ENCODE assay signal across 1 cellular context in the genomic region with DNA sequence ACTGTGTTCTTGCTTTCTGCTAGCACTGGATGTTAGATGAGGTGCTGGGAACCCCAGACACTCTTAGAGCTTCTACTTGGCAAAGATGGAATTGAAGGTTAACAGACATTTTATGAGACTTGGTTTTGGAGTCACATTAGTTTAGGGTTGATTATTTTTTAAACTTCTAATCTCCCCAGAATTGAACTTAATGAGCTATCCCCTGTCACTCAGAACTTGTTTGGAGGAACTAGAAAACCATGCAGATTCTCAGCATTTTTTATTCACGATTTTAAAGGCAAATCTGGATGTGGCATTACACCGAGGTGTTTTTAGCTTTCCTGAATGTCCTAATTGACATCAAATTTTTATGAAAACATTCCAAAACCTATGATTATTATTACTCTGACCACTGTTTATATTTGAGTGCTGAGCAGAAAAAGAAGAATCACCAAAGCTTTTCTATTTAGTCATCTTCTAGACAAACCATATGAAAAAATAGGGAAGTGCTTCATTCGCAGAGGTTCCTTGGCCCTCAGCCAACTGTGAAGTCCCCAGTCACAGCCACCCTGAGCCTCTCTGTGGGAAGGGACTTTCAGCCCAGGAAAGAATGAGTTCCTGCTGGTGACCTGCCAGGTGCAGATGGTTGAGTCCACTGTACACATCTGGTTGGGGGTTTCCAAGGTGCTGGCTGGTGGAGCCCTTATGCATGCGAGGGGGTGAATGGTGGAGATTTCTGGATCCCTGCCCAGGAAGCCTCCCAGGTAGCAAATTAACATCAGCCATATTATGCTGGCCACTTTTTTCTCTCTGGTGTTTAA.
TF ChIP-seq lines count a peak whose summit lies in the region.

No MANE protein-coding gene starts in this region.

TF ChIP-seq in GM12878, 131 proteins besides CTCF, POLR2A, EP300 and RAD21 (continued from another document and continues in another):
- TF ChIP-seq, protein P1, sequence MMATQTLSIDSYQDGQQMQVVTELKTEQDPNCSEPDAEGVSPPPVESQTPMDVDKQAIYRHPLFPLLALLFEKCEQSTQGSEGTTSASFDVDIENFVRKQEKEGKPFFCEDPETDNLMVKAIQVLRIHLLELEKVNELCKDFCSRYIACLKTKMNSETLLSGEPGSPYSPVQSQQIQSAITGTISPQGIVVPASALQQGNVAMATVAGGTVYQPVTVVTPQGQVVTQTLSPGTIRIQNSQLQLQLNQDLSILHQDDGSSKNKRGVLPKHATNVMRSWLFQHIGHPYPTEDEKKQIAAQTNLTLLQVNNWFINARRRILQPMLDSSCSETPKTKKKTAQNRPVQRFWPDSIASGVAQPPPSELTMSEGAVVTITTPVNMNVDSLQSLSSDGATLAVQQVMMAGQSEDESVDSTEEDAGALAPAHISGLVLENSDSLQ (IDR thresholded peaks at IDR 0.05) = peak; percentile 93
- TF ChIP-seq RB1 (IDR thresholded peaks at IDR 0.05; ENCODE audit: borderline replicate concordance) (no peak), SMAD5 (IDR thresholded peaks at IDR 0.05; ENCODE audit: low read depth) (no peak), PML (IDR thresholded peaks at IDR 0.05; ENCODE audit: low read length) (no peak; the same call in 1 of the 2 replicates), NR2F1 (conservative IDR thresholded peaks at IDR 0.05) (peak; percentile 74), KAT2A (conservative IDR thresholded peaks at IDR 0.05; ENCODE audit: control insufficient read depth, low read depth, low read length) (no peak), TAF1 (IDR thresholded peaks at IDR 0.05; ENCODE audit: borderline replicate concordance, low read depth, low read length) (0 out of 2 replicates have a peak, but pooled peaks have one; percentile 51), YY1 (IDR thresholded peaks at IDR 0.05; ENCODE audit: low read depth, low read length) (peak; percentile 80), YBX1 (IDR thresholded peaks at IDR 0.05) (no peak), CHD1 (IDR thresholded peaks at IDR 0.05; ENCODE audit: low read depth, low read length) (peak; percentile 94; the same call in 1 of the 2 replicates), GATAD2B (conservative IDR thresholded peaks at IDR 0.05; ENCODE audit: low read depth) (peak; percentile 89; the same call in 1 of the 2 replicates), STAT3 (IDR thresholded peaks at IDR 0.05; ENCODE audit: low read depth, low read length) (no peak), LARP7 (IDR thresholded peaks at IDR 0.05) (no peak), SREBF1 (IDR thresholded peaks at IDR 0.05; ENCODE audit: low read length) (peak; percentile 36; the same call in 1 of the 2 replicates), CREB1 (IDR thresholded peaks at IDR 0.05; ENCODE audit: low read depth) (peak; percentile 41; the same call in 1 of the 2 replicates), SMAD1 (IDR thresholded peaks at IDR 0.05; ENCODE audit: low read depth, partially characterized antibody) (peak; percentile 100), BACH1 (IDR thresholded peaks at IDR 0.05; ENCODE audit: borderline replicate concordance) (peak; percentile 86; the same call in 1 of the 2 replicates), MYC (IDR thresholded peaks at IDR 0.05; ENCODE audit: insufficient read depth, insufficient read length, insufficient replicate concordance, low read length, severe bottlenecking) (no peak), SIN3A (IDR thresholded peaks at IDR 0.05; ENCODE audit: low read depth, low read length) (no peak), JUNB (IDR thresholded peaks at IDR 0.05) (peak; percentile 58), NRF1 (conservative IDR thresholded peaks at IDR 0.05; ENCODE audit: low read depth, low read length) (no peak), KLF5 (IDR thresholded peaks at IDR 0.05; ENCODE audit: partially characterized antibody) (peak; percentile 94), ZNF384 (IDR thresholded peaks at IDR 0.05; ENCODE audit: borderline replicate concordance, low read depth, low read length) (0 out of 2 replicates have a peak, but pooled peaks have one; percentile 20), GABPA (IDR thresholded peaks at IDR 0.05; ENCODE audit: low read depth) (peak; percentile 38; the same call in 1 of the 2 replicates), MTA2 (IDR thresholded peaks at IDR 0.05; ENCODE audit: low read depth) (peak; percentile 87), ZZZ3 (IDR thresholded peaks at IDR 0.05; ENCODE audit: control insufficient read depth, insufficient read length, low read depth) (no peak), FOS (IDR thresholded peaks at IDR 0.05; ENCODE audit: borderline replicate concordance, extremely low read depth, insufficient read length) (no peak)
- TF ChIP-seq, protein P2, sequence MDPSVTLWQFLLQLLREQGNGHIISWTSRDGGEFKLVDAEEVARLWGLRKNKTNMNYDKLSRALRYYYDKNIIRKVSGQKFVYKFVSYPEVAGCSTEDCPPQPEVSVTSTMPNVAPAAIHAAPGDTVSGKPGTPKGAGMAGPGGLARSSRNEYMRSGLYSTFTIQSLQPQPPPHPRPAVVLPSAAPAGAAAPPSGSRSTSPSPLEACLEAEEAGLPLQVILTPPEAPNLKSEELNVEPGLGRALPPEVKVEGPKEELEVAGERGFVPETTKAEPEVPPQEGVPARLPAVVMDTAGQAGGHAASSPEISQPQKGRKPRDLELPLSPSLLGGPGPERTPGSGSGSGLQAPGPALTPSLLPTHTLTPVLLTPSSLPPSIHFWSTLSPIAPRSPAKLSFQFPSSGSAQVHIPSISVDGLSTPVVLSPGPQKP (IDR thresholded peaks at IDR 0.05; ENCODE audit: low read depth, low read length) = no peak
- TF ChIP-seq, protein P3, sequence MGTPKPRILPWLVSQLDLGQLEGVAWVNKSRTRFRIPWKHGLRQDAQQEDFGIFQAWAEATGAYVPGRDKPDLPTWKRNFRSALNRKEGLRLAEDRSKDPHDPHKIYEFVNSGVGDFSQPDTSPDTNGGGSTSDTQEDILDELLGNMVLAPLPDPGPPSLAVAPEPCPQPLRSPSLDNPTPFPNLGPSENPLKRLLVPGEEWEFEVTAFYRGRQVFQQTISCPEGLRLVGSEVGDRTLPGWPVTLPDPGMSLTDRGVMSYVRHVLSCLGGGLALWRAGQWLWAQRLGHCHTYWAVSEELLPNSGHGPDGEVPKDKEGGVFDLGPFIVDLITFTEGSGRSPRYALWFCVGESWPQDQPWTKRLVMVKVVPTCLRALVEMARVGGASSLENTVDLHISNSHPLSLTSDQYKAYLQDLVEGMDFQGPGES (IDR thresholded peaks at IDR 0.05) = no peak
- TF ChIP-seq, protein P4, sequence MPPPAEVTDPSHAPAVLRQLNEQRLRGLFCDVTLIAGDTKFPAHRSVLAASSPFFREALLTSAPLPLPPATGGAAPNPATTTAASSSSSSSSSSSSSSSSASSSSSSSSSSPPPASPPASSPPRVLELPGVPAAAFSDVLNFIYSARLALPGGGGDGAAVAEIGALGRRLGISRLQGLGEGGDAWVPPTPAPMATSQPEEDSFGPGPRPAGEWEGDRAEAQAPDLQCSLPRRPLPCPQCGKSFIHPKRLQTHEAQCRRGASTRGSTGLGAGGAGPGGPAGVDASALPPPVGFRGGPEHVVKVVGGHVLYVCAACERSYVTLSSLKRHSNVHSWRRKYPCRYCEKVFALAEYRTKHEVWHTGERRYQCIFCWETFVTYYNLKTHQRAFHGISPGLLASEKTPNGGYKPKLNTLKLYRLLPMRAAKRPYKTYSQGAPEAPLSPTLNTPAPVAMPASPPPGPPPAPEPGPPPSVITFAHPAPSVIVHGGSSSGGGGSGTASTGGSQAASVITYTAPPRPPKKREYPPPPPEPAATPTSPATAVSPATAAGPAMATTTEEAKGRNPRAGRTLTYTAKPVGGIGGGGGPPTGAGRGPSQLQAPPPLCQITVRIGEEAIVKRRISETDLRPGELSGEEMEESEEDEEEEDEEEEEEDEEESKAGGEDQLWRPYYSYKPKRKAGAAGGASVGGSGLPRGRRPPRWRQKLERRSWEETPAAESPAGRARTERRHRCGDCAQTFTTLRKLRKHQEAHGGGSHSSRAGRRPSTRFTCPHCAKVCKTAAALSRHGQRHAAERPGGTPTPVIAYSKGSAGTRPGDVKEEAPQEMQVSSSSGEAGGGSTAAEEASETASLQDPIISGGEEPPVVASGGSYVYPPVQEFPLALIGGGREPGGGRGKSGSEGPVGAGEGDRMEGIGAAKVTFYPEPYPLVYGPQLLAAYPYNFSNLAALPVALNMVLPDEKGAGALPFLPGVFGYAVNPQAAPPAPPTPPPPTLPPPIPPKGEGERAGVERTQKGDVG (CRISPR knock-in tag; IDR thresholded peaks at IDR 0.05) = no peak
- TF ChIP-seq, protein P5, sequence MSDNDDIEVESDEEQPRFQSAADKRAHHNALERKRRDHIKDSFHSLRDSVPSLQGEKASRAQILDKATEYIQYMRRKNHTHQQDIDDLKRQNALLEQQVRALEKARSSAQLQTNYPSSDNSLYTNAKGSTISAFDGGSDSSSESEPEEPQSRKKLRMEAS (IDR thresholded peaks at IDR 0.05; ENCODE audit: low read depth, low read length) = no peak
- TF ChIP-seq, protein P6, sequence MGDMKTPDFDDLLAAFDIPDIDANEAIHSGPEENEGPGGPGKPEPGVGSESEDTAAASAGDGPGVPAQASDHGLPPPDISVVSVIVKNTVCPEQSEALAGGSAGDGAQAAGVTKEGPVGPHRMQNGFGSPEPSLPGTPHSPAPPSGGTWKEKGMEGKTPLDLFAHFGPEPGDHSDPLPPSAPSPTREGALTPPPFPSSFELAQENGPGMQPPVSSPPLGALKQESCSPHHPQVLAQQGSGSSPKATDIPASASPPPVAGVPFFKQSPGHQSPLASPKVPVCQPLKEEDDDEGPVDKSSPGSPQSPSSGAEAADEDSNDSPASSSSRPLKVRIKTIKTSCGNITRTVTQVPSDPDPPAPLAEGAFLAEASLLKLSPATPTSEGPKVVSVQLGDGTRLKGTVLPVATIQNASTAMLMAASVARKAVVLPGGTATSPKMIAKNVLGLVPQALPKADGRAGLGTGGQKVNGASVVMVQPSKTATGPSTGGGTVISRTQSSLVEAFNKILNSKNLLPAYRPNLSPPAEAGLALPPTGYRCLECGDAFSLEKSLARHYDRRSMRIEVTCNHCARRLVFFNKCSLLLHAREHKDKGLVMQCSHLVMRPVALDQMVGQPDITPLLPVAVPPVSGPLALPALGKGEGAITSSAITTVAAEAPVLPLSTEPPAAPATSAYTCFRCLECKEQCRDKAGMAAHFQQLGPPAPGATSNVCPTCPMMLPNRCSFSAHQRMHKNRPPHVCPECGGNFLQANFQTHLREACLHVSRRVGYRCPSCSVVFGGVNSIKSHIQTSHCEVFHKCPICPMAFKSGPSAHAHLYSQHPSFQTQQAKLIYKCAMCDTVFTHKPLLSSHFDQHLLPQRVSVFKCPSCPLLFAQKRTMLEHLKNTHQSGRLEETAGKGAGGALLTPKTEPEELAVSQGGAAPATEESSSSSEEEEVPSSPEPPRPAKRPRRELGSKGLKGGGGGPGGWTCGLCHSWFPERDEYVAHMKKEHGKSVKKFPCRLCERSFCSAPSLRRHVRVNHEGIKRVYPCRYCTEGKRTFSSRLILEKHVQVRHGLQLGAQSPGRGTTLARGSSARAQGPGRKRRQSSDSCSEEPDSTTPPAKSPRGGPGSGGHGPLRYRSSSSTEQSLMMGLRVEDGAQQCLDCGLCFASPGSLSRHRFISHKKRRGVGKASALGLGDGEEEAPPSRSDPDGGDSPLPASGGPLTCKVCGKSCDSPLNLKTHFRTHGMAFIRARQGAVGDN (IDR thresholded peaks at IDR 0.05) = peak; percentile 89; the same call in 1 of the 2 replicates
- TF ChIP-seq, protein P7, sequence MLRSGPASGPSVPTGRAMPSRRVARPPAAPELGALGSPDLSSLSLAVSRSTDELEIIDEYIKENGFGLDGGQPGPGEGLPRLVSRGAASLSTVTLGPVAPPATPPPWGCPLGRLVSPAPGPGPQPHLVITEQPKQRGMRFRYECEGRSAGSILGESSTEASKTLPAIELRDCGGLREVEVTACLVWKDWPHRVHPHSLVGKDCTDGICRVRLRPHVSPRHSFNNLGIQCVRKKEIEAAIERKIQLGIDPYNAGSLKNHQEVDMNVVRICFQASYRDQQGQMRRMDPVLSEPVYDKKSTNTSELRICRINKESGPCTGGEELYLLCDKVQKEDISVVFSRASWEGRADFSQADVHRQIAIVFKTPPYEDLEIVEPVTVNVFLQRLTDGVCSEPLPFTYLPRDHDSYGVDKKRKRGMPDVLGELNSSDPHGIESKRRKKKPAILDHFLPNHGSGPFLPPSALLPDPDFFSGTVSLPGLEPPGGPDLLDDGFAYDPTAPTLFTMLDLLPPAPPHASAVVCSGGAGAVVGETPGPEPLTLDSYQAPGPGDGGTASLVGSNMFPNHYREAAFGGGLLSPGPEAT (IDR thresholded peaks at IDR 0.05; ENCODE audit: low read depth) = peak; percentile 100
- TF ChIP-seq, protein P8, sequence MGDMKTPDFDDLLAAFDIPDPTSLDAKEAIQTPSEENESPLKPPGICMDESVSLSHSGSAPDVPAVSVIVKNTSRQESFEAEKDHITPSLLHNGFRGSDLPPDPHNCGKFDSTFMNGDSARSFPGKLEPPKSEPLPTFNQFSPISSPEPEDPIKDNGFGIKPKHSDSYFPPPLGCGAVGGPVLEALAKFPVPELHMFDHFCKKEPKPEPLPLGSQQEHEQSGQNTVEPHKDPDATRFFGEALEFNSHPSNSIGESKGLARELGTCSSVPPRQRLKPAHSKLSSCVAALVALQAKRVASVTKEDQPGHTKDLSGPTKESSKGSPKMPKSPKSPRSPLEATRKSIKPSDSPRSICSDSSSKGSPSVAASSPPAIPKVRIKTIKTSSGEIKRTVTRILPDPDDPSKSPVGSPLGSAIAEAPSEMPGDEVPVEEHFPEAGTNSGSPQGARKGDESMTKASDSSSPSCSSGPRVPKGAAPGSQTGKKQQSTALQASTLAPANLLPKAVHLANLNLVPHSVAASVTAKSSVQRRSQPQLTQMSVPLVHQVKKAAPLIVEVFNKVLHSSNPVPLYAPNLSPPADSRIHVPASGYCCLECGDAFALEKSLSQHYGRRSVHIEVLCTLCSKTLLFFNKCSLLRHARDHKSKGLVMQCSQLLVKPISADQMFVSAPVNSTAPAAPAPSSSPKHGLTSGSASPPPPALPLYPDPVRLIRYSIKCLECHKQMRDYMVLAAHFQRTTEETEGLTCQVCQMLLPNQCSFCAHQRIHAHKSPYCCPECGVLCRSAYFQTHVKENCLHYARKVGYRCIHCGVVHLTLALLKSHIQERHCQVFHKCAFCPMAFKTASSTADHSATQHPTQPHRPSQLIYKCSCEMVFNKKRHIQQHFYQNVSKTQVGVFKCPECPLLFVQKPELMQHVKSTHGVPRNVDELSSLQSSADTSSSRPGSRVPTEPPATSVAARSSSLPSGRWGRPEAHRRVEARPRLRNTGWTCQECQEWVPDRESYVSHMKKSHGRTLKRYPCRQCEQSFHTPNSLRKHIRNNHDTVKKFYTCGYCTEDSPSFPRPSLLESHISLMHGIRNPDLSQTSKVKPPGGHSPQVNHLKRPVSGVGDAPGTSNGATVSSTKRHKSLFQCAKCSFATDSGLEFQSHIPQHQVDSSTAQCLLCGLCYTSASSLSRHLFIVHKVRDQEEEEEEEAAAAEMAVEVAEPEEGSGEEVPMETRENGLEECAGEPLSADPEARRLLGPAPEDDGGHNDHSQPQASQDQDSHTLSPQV (IDR thresholded peaks at IDR 0.05) = 0 out of 2 replicates have a peak, but pooled peaks have one; percentile 40
